1 cellular context compared by ENCODE assay signal in genomic region chr19:40690699-40691420, GRCh38.
TF ChIP-seq lines count a peak whose summit lies in the region.

No MANE protein-coding gene starts in this region.

TF ChIP-seq in H1, 55 proteins besides CTCF, POLR2A, EP300 and RAD21:
- TF ChIP-seq SIN3A (conservative IDR thresholded peaks at IDR 0.05 in 1 of 2, IDR thresholded peaks at IDR 0.05 in 1 of 2; ENCODE audit: low read depth in 1 of 2, low read length in 2 of 2): 0 out of 4 replicates have a peak, but pooled peaks of 1 of the 2 experiments have one; percentile 19
- TF ChIP-seq CEBPB (IDR thresholded peaks at IDR 0.05; ENCODE audit: low read depth, low read length): no peak
- peak; percentile 99 for TF ChIP-seq MAX (IDR thresholded peaks at IDR 0.05)
- peak; percentile 32; the same call in 1 of the 2 replicates for TF ChIP-seq EGR1 (IDR thresholded peaks at IDR 0.05; ENCODE audit: borderline replicate concordance, low read depth, low read length)
- TF ChIP-seq POLR2AphosphoS5 (IDR thresholded peaks at IDR 0.05; ENCODE audit: low read depth, low read length): peak; percentile 90
- TF ChIP-seq SIX5 (IDR thresholded peaks at IDR 0.05; ENCODE audit: low read depth, low read length): no peak
- TF ChIP-seq TCF12 (IDR thresholded peaks at IDR 0.05; ENCODE audit: low read depth, low read length): 0 out of 2 replicates have a peak, but pooled peaks have one; percentile 34
- peak; percentile 39; the same call in 1 of the 2 replicates for TF ChIP-seq PHF8 (conservative IDR thresholded peaks at IDR 0.05; ENCODE audit: low read depth, low read length)
- no peak for TF ChIP-seq ZNF274 (IDR thresholded peaks at IDR 0.05; ENCODE audit: borderline replicate concordance, extremely low read depth, low read length)
- TF ChIP-seq E2F6 (IDR thresholded peaks at IDR 0.05): peak; percentile 90
- peak; percentile 14 for TF ChIP-seq KDM4A (IDR thresholded peaks at IDR 0.05; ENCODE audit: low read depth, low read length, severe bottlenecking)
- TF ChIP-seq MAFK (IDR thresholded peaks at IDR 0.05; ENCODE audit: low read depth, low read length): peak; percentile 90; the same call in 1 of the 2 replicates
- TF ChIP-seq BACH1 (IDR thresholded peaks at IDR 0.05; ENCODE audit: low read length): peak; percentile 95
- TF ChIP-seq SP2 (IDR thresholded peaks at IDR 0.05; ENCODE audit: low read length): no peak
- 0 out of 2 replicates have a peak, but pooled peaks have one; percentile 36 for TF ChIP-seq TAF1 (IDR thresholded peaks at IDR 0.05; ENCODE audit: low read depth, low read length)
- peak; percentile 50; the same call in 1 of the 2 replicates for TF ChIP-seq RBBP5 (IDR thresholded peaks at IDR 0.05; ENCODE audit: borderline replicate concordance, low read depth, low read length)
